In genomic region chr9:124725068-124725452, GRCh38 we compare ENCODE assay signal across 2 cellular contexts.
TF ChIP-seq lines count a peak whose summit lies in the region.

No MANE protein-coding gene starts in this region.

TF ChIP-seq in SK-N-SH treated with all-trans-retinoic acid at 6 μM for 48 hours, 23 proteins besides CTCF, POLR2A, EP300 and RAD21:
- no peak for TF ChIP-seq ZC3H10 (CRISPR knock-in tag; IDR thresholded peaks at IDR 0.05)
- no peak for TF ChIP-seq ZNF565 (CRISPR knock-in tag; conservative IDR thresholded peaks at IDR 0.05; ENCODE audit: low read depth)
- no peak for TF ChIP-seq CREB5 (CRISPR knock-in tag; IDR thresholded peaks at IDR 0.05; ENCODE audit: low read depth)
TF ChIP-seq in SK-N-SH treated with all-trans-retinoic acid at 6 μM for 48 hours: peak in this region for 0.

TF ChIP-seq in SK-N-SH, 30 proteins besides CTCF, POLR2A, EP300 and RAD21:
- TF ChIP-seq NFIC (IDR thresholded peaks at IDR 0.05; ENCODE audit: borderline replicate concordance) (no peak), RFX5 (IDR thresholded peaks at IDR 0.05; ENCODE audit: low read length) (no peak), ZBTB33 (IDR thresholded peaks at IDR 0.05; ENCODE audit: borderline replicate concordance, low read depth) (no peak), MAX (IDR thresholded peaks at IDR 0.05; ENCODE audit: low read depth) (no peak), USF1 (IDR thresholded peaks at IDR 0.05; ENCODE audit: borderline replicate concordance, low read depth) (no peak), TCF12 (IDR thresholded peaks at IDR 0.05) (no peak), FOSL2 (IDR thresholded peaks at IDR 0.05; ENCODE audit: borderline replicate concordance, low read depth) (no peak)
